ENCODE assay signal across 7 cellular contexts in the genomic region with DNA sequence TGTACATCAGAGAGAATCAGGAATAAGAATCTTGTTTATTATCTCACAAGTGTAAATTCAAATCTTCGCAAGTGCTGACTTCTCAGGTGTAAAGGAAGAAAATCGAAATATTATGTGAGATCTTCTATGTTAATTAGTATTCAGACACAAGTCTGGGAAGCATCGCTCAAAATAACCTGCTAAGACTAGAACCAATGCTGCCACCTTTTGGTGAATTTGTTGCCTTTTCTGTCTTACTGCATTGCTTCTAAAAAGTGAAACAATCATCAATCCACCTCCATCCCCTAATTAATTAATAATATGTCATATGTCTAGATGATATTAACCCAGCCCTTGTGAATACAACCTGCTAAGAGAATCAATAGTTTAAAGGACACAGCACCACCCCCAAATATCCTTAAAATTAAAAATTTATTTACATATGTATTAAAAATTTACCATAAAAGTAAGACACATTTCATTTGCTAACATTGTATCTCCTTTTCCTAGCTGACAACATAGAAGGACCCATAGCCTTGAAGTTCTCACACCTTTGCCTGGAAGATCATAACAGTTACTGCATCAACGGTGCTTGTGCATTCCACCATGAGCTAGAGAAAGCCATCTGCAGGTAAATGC. TPM values are rescaled to one million over a fixed set of nuclear protein-coding genes. Genes with fewer than 3 reads are reported as not detected.
DNase-seq lines count a peak whose midpoint lies in the region; ATAC-seq and TF ChIP-seq lines count a peak whose summit lies in the region.

No MANE protein-coding gene starts in this region.

- H3F3A ChIP-seq in SK-N-SH (replicated peaks; ENCODE audit: insufficient read depth), result no peaks in the 10 kb centered on the region

- DNase-seq in DMS79 (lab: John Stamatoyannopoulos, UW) (peak; percentile 12), SK-N-SH (peak; percentile 7), fibroblast of pulmonary artery (ENCODE audit: low read depth) (peak; percentile 82), pons (ENCODE audit: low spot score) (peak; percentile 82)
- DNase-seq in stimulated activated CD4-positive, alpha-beta T cell treated with anti-CD3 and anti-CD28 coated beads, Interleukin-2, amount 100 ng/mL, for 24 hours, result no peak

- H3K9ac ChIP-seq in SK-N-SH, result no peak overlapping the region

- H3K27me3 ChIP-seq in SK-N-SH (ENCODE audit: insufficient read depth), result peaks cover 5% of the 10 kb centered on the region; the same call in 1 of the 2 replicates

- peak; percentile 79 for TF ChIP-seq CTCF in SK-N-SH (IDR thresholded peaks at IDR 0.05)
- TF ChIP-seq CTCF in fibroblast of pulmonary artery (IDR thresholded peaks at IDR 0.05; ENCODE audit: low read length, missing control alignments), result peak; percentile 75

- no peak overlapping the region for H3K27ac ChIP-seq in SK-N-SH (ENCODE audit: low read depth in 2 of 2, low read length in 1 of 2)

- CTCF ChIA-PET in SK-N-SH (lab: Yijun Ruan, JAX), result interaction anchor here (0.6 to 1.7 kb wide), 13 partner anchors 9 to 126 kb away, joined by 3 to 12 read pairs (median 4); no protein-coding TSS in a partner anchor

- no peaks in the 10 kb centered on the region for H3K9me2 ChIP-seq in SK-N-SH

- peak; percentile 50 for ATAC-seq in GM19023 (IDR thresholded peaks at IDR 0.05; ENCODE audit: unreplicated experiment)

- no peaks in the 10 kb centered on the region for H3K36me3 ChIP-seq in SK-N-SH (replicated peaks in 1 of 2; ENCODE audit: control insufficient read depth in 1 of 2, insufficient read depth in 2 of 2, low read length in 1 of 2)

- TF ChIP-seq RAD21 in Ishikawa (IDR thresholded peaks at IDR 0.05; ENCODE audit: low read depth) (peak; percentile 72), SK-N-SH (IDR thresholded peaks at IDR 0.05; ENCODE audit: low read length) (peak; percentile 84)

- H3K4me3 ChIP-seq in SK-N-SH (ENCODE audit: low read depth in 2 of 2, low read length in 1 of 2), result no peak overlapping the region; a peak in 1 of 4 replicates
- H3K4me3 ChIP-seq in fibroblast of pulmonary artery (replicated peaks; ENCODE audit: low read depth, low read length), result no peak overlapping the region

- TF ChIP-seq EP300 in Ishikawa (IDR thresholded peaks at IDR 0.05; ENCODE audit: borderline replicate concordance) (no peak), SK-N-SH (IDR thresholded peaks at IDR 0.05; ENCODE audit: borderline replicate concordance in 1 of 2, low read depth in 1 of 2, low read length in 1 of 2) (no peak)

- no peaks in the 10 kb centered on the region for H4K20me1 ChIP-seq in SK-N-SH (ENCODE audit: insufficient read depth)

- no peak overlapping the region for H3K4me2 ChIP-seq in SK-N-SH

- H3K79me2 ChIP-seq in SK-N-SH (ENCODE audit: insufficient read depth), result no peaks in the 10 kb centered on the region

- H3K9me3 ChIP-seq in SK-N-SH, result no peaks in the 10 kb centered on the region

- WGBS in SK-N-SH (ENCODE audit: low lambda C conversion rate), result 6% methylated on average over 4 of the region's 4 CpGs

- POLR2A ChIA-PET in SK-N-SH (lab: Yijun Ruan, JAX), result no interaction called here

- no peaks in the 10 kb centered on the region; a peak in 1 of 4 replicates for H3K4me1 ChIP-seq in SK-N-SH (ENCODE audit: control insufficient read depth in 1 of 2, insufficient read depth in 2 of 2, low read depth in 1 of 2, low read length in 1 of 2)

- H2AFZ ChIP-seq in SK-N-SH (ENCODE audit: low read depth), result no peak overlapping the region

TF ChIP-seq in Ishikawa, 13 proteins besides CTCF, POLR2A, EP300 and RAD21 (continues in another document):
- TF ChIP-seq EGR1 (IDR thresholded peaks at IDR 0.05), result no peak
- TF ChIP-seq TEAD4 (IDR thresholded peaks at IDR 0.05), result no peak
- TF ChIP-seq TAF1 (IDR thresholded peaks at IDR 0.05; ENCODE audit: low read depth), result no peak
- no peak for TF ChIP-seq TCF12 (IDR thresholded peaks at IDR 0.05; ENCODE audit: low read depth)
- no peak for TF ChIP-seq CREB1 (IDR thresholded peaks at IDR 0.05; ENCODE audit: low read depth)
- TF ChIP-seq, protein P1, sequence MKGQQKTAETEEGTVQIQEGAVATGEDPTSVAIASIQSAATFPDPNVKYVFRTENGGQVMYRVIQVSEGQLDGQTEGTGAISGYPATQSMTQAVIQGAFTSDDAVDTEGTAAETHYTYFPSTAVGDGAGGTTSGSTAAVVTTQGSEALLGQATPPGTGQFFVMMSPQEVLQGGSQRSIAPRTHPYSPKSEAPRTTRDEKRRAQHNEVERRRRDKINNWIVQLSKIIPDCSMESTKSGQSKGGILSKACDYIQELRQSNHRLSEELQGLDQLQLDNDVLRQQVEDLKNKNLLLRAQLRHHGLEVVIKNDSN (IDR thresholded peaks at IDR 0.05), result no peak
- no peak for TF ChIP-seq CEBPB (IDR thresholded peaks at IDR 0.05)
- TF ChIP-seq ZBTB7A (IDR thresholded peaks at IDR 0.05; ENCODE audit: low read depth), result no peak
- TF ChIP-seq YY1 (IDR thresholded peaks at IDR 0.05; ENCODE audit: low read depth), result no peak
- TF ChIP-seq, protein P2, sequence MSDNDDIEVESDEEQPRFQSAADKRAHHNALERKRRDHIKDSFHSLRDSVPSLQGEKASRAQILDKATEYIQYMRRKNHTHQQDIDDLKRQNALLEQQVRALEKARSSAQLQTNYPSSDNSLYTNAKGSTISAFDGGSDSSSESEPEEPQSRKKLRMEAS (IDR thresholded peaks at IDR 0.05), result no peak
- TF ChIP-seq NFIC (IDR thresholded peaks at IDR 0.05), result no peak

TF ChIP-seq in SK-N-SH, 30 proteins besides CTCF, POLR2A, EP300 and RAD21:
- TF ChIP-seq CHD2 (IDR thresholded peaks at IDR 0.05; ENCODE audit: low read length, partially characterized antibody), result no peak
- TF ChIP-seq POLR2AphosphoS5 (IDR thresholded peaks at IDR 0.05; ENCODE audit: low read depth, low read length), result no peak
- TF ChIP-seq FOSL2 (IDR thresholded peaks at IDR 0.05; ENCODE audit: borderline replicate concordance, low read depth), result no peak
- no peak for TF ChIP-seq ELF1 (IDR thresholded peaks at IDR 0.05)
- peak; percentile 66 for TF ChIP-seq SMC3 (IDR thresholded peaks at IDR 0.05; ENCODE audit: low read depth, low read length)
- TF ChIP-seq EZH2phosphoT487 (IDR thresholded peaks at IDR 0.05; ENCODE audit: borderline replicate concordance, low read depth), result no peak
- no peak for TF ChIP-seq RXRA (IDR thresholded peaks at IDR 0.05; ENCODE audit: borderline replicate concordance, low read depth)
- no peak for TF ChIP-seq TEAD4 (IDR thresholded peaks at IDR 0.05; ENCODE audit: borderline replicate concordance, insufficient read depth)
TF ChIP-seq in SK-N-SH: peak in this region for 1.

RNA-seq across cellular contexts. Expression of a gene that starts 3.5 kb away (rescaled TPM):
- 0.23 and 0.52 TPM in 2 replicates for polyA plus RNA-seq in SK-N-SH (2012; rRNA removed)
- polyA plus RNA-seq in SK-N-SH (2012; cell fraction: cytosol; rRNA removed), result 0.38 and 0.76 TPM in 2 replicates
- 0.09 and 0.20 TPM in 2 replicates for polyA plus RNA-seq in SK-N-SH (2012; cell fraction: nucleus; rRNA removed)

RNA-seq across cellular contexts. Expression of a gene that starts 53.1 kb away (rescaled TPM):
- not detected in 2 replicates for polyA plus RNA-seq in SK-N-SH (2012; rRNA removed)
- not detected in 2 replicates for polyA plus RNA-seq in SK-N-SH (2012; cell fraction: cytosol; rRNA removed)
- polyA plus RNA-seq in SK-N-SH (2012; cell fraction: nucleus; rRNA removed), result not detected in 2 replicates

Comparison
In these comparisons a context has a peak if more than half of its experiments do, and no peak if none do; other contexts are left out.
1. DNase-seq: peak in DMS79 (single experiment), SK-N-SH (single experiment), fibroblast of pulmonary artery (single experiment) and pons (single experiment); none in stimulated activated CD4-positive, alpha-beta T cell treated with anti-CD3 and anti-CD28 coated beads, Interleukin-2, amount 100 ng/mL, for 24 hours (0 of 2).